Comparison of ENCODE assay signal across 1 cellular context in the genomic region with DNA sequence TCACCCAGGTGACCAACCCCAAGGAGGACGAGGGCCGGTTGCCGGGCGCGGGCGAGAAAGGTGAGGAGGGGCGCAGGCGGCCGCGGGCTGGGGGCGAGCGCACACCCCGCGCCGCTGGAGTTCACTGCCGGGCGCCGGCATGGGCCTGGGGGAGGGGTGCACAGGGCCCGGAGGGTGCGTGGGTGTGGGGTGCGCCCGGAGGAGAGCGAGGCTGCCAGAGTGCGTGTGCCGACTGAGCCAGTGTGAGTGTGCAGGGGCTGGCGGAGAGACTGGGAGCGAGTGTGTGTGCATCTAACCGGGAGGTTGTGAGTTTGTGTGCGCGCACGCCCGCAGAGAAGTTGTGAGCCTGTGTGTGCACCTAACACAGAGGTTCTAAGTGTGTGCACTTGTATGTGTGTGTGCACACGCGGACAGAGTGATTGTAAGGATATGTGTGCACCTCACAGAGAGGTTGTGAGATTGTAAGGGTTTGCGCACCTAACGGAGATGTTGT.
TF ChIP-seq lines count a peak whose summit lies in the region.

No MANE protein-coding gene starts in this region.

TF ChIP-seq in HepG2, 621 proteins besides CTCF, POLR2A, EP300 and RAD21 (continued from another document and continues in another):
- TF ChIP-seq, protein P1, sequence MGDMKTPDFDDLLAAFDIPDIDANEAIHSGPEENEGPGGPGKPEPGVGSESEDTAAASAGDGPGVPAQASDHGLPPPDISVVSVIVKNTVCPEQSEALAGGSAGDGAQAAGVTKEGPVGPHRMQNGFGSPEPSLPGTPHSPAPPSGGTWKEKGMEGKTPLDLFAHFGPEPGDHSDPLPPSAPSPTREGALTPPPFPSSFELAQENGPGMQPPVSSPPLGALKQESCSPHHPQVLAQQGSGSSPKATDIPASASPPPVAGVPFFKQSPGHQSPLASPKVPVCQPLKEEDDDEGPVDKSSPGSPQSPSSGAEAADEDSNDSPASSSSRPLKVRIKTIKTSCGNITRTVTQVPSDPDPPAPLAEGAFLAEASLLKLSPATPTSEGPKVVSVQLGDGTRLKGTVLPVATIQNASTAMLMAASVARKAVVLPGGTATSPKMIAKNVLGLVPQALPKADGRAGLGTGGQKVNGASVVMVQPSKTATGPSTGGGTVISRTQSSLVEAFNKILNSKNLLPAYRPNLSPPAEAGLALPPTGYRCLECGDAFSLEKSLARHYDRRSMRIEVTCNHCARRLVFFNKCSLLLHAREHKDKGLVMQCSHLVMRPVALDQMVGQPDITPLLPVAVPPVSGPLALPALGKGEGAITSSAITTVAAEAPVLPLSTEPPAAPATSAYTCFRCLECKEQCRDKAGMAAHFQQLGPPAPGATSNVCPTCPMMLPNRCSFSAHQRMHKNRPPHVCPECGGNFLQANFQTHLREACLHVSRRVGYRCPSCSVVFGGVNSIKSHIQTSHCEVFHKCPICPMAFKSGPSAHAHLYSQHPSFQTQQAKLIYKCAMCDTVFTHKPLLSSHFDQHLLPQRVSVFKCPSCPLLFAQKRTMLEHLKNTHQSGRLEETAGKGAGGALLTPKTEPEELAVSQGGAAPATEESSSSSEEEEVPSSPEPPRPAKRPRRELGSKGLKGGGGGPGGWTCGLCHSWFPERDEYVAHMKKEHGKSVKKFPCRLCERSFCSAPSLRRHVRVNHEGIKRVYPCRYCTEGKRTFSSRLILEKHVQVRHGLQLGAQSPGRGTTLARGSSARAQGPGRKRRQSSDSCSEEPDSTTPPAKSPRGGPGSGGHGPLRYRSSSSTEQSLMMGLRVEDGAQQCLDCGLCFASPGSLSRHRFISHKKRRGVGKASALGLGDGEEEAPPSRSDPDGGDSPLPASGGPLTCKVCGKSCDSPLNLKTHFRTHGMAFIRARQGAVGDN (CRISPR knock-in tag; IDR thresholded peaks at IDR 0.05), result peak; percentile 64
- TF ChIP-seq SRY (CRISPR knock-in tag; IDR thresholded peaks at IDR 0.05) (peak; percentile 57), SETDB1 (CRISPR knock-in tag; IDR thresholded peaks at IDR 0.05; ENCODE audit: borderline replicate concordance) (no peak), ERF (CRISPR knock-in tag; IDR thresholded peaks at IDR 0.05) (no peak), DMAP1 (CRISPR knock-in tag; IDR thresholded peaks at IDR 0.05) (0 out of 2 replicates have a peak, but pooled peaks have one; percentile 24), ZNF225 (CRISPR knock-in tag; IDR thresholded peaks at IDR 0.05) (no peak), FOXM1 (CRISPR knock-in tag; IDR thresholded peaks at IDR 0.05) (no peak), ZNF776 (CRISPR knock-in tag; IDR thresholded peaks at IDR 0.05) (0 out of 2 replicates have a peak, but pooled peaks have one; percentile 61), KAT7 (CRISPR knock-in tag; IDR thresholded peaks at IDR 0.05; ENCODE audit: borderline replicate concordance) (no peak), SIX4 (CRISPR knock-in tag; IDR thresholded peaks at IDR 0.05) (no peak), PAF1 (CRISPR knock-in tag; IDR thresholded peaks at IDR 0.05) (no peak), TP53 (CRISPR knock-in tag; conservative IDR thresholded peaks at IDR 0.05) (no peak), ZNF598 (CRISPR knock-in tag; IDR thresholded peaks at IDR 0.05; ENCODE audit: borderline replicate concordance) (0 out of 2 replicates have a peak, but pooled peaks have one; percentile 40), ZBTB8A (CRISPR knock-in tag; IDR thresholded peaks at IDR 0.05; ENCODE audit: borderline replicate concordance, low read depth) (no peak), FOXA1 (IDR thresholded peaks at IDR 0.05) (no peak), FOXA1 (CRISPR knock-in tag; IDR thresholded peaks at IDR 0.05) (no peak), MAFF (IDR thresholded peaks at IDR 0.05; ENCODE audit: low read depth, low read length) (no peak), AHR (CRISPR knock-in tag; IDR thresholded peaks at IDR 0.05) (peak; percentile 68; the same call in 1 of the 2 replicates), ATF7-NPFF (CRISPR knock-in tag; IDR thresholded peaks at IDR 0.05; ENCODE audit: low read depth) (peak; percentile 30; the same call in 1 of the 2 replicates), ZNF12 (CRISPR knock-in tag; IDR thresholded peaks at IDR 0.05) (no peak), ASH2L (IDR thresholded peaks at IDR 0.05; ENCODE audit: insufficient read length, low read depth, low read length) (no peak), ZNF224 (CRISPR knock-in tag; IDR thresholded peaks at IDR 0.05) (no peak), ATAD3A (CRISPR knock-in tag; IDR thresholded peaks at IDR 0.05) (no peak), CBFB (CRISPR knock-in tag; IDR thresholded peaks at IDR 0.05) (no peak), ZNF207 (IDR thresholded peaks at IDR 0.05; ENCODE audit: borderline replicate concordance) (no peak), ZNF83 (CRISPR knock-in tag; IDR thresholded peaks at IDR 0.05; ENCODE audit: borderline replicate concordance) (no peak), ZNF850 (CRISPR knock-in tag; conservative IDR thresholded peaks at IDR 0.05) (no peak), ZNF879 (CRISPR knock-in tag; IDR thresholded peaks at IDR 0.05) (no peak), HNF4A (CRISPR knock-in tag; IDR thresholded peaks at IDR 0.05) (no peak), ZNF460 (CRISPR knock-in tag; IDR thresholded peaks at IDR 0.05; ENCODE audit: borderline replicate concordance) (no peak), ZNF296 (CRISPR knock-in tag; conservative IDR thresholded peaks at IDR 0.05) (no peak)
- TF ChIP-seq, protein P2, sequence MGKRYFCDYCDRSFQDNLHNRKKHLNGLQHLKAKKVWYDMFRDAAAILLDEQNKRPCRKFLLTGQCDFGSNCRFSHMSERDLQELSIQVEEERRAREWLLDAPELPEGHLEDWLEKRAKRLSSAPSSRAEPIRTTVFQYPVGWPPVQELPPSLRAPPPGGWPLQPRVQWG (CRISPR knock-in tag; IDR thresholded peaks at IDR 0.05; ENCODE audit: borderline replicate concordance, low read depth), result no peak
- TF ChIP-seq, protein P3, sequence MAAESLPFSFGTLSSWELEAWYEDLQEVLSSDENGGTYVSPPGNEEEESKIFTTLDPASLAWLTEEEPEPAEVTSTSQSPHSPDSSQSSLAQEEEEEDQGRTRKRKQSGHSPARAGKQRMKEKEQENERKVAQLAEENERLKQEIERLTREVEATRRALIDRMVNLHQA (CRISPR knock-in tag; IDR thresholded peaks at IDR 0.05), result no peak
- TF ChIP-seq, protein P4, sequence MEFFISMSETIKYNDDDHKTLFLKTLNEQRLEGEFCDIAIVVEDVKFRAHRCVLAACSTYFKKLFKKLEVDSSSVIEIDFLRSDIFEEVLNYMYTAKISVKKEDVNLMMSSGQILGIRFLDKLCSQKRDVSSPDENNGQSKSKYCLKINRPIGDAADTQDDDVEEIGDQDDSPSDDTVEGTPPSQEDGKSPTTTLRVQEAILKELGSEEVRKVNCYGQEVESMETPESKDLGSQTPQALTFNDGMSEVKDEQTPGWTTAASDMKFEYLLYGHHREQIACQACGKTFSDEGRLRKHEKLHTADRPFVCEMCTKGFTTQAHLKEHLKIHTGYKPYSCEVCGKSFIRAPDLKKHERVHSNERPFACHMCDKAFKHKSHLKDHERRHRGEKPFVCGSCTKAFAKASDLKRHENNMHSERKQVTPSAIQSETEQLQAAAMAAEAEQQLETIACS (CRISPR knock-in tag; IDR thresholded peaks at IDR 0.05), result peak; percentile 23; the same call in 1 of the 2 replicates
- TF ChIP-seq, protein P5, sequence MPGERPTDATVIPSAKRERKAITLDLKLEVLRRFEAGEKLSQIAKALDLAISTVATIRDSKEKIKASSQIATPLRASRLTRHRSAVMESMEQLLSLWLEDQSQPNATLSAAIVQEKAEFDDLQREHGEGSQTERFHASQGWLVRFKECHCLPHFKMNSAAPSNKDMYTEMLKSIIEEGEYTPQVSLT (CRISPR knock-in tag; IDR thresholded peaks at IDR 0.05; ENCODE audit: borderline replicate concordance, low read depth), result no peak
- TF ChIP-seq, protein P6, sequence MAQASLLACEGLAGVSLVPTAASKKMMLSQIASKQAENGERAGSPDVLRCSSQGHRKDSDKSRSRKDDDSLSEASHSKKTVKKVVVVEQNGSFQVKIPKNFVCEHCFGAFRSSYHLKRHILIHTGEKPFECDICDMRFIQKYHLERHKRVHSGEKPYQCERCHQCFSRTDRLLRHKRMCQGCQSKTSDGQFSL (CRISPR knock-in tag; IDR thresholded peaks at IDR 0.05), result 0 out of 2 replicates have a peak, but pooled peaks have one; percentile 38
- TF ChIP-seq, protein P7, sequence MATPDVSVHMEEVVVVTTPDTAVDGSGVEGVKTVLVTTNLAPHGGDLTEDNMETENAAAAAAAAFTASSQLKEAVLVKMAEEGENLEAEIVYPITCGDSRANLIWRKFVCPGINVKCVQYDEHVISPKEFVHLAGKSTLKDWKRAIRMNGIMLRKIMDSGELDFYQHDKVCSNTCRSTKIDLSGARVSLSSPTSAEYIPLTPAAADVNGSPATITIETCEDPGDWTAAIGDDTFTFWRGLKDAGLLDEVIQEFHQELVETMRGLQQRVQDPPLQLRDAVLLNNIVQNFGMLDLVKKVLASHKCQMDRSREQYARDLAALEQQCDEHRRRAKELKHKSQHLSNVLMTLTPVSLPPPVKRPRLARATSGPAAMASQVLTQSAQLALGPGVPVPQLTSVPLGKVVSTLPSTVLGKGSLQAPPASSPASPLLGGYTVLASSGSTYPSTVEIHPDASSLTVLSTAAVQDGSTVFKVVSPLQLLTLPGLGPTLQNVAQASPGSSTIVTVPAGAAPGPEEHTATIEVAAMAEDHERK (CRISPR knock-in tag; IDR thresholded peaks at IDR 0.05; ENCODE audit: low read depth), result no peak
- TF ChIP-seq, protein P8, sequence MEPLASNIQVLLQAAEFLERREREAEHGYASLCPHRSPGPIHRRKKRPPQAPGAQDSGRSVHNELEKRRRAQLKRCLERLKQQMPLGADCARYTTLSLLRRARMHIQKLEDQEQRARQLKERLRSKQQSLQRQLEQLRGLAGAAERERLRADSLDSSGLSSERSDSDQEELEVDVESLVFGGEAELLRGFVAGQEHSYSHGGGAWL (CRISPR knock-in tag; IDR thresholded peaks at IDR 0.05), result no peak
- TF ChIP-seq, protein P9, sequence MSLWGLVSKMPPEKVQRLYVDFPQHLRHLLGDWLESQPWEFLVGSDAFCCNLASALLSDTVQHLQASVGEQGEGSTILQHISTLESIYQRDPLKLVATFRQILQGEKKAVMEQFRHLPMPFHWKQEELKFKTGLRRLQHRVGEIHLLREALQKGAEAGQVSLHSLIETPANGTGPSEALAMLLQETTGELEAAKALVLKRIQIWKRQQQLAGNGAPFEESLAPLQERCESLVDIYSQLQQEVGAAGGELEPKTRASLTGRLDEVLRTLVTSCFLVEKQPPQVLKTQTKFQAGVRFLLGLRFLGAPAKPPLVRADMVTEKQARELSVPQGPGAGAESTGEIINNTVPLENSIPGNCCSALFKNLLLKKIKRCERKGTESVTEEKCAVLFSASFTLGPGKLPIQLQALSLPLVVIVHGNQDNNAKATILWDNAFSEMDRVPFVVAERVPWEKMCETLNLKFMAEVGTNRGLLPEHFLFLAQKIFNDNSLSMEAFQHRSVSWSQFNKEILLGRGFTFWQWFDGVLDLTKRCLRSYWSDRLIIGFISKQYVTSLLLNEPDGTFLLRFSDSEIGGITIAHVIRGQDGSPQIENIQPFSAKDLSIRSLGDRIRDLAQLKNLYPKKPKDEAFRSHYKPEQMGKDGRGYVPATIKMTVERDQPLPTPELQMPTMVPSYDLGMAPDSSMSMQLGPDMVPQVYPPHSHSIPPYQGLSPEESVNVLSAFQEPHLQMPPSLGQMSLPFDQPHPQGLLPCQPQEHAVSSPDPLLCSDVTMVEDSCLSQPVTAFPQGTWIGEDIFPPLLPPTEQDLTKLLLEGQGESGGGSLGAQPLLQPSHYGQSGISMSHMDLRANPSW (CRISPR knock-in tag; IDR thresholded peaks at IDR 0.05; ENCODE audit: borderline replicate concordance), result no peak
- TF ChIP-seq, protein P10, sequence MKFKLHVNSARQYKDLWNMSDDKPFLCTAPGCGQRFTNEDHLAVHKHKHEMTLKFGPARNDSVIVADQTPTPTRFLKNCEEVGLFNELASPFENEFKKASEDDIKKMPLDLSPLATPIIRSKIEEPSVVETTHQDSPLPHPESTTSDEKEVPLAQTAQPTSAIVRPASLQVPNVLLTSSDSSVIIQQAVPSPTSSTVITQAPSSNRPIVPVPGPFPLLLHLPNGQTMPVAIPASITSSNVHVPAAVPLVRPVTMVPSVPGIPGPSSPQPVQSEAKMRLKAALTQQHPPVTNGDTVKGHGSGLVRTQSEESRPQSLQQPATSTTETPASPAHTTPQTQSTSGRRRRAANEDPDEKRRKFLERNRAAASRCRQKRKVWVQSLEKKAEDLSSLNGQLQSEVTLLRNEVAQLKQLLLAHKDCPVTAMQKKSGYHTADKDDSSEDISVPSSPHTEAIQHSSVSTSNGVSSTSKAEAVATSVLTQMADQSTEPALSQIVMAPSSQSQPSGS (CRISPR knock-in tag; IDR thresholded peaks at IDR 0.05), result no peak
- TF ChIP-seq, protein P11, sequence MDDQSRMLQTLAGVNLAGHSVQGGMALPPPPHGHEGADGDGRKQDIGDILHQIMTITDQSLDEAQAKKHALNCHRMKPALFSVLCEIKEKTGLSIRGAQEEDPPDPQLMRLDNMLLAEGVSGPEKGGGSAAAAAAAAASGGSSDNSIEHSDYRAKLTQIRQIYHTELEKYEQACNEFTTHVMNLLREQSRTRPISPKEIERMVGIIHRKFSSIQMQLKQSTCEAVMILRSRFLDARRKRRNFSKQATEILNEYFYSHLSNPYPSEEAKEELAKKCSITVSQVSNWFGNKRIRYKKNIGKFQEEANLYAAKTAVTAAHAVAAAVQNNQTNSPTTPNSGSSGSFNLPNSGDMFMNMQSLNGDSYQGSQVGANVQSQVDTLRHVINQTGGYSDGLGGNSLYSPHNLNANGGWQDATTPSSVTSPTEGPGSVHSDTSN (CRISPR knock-in tag; IDR thresholded peaks at IDR 0.05; ENCODE audit: borderline replicate concordance), result no peak
- TF ChIP-seq, protein P12, sequence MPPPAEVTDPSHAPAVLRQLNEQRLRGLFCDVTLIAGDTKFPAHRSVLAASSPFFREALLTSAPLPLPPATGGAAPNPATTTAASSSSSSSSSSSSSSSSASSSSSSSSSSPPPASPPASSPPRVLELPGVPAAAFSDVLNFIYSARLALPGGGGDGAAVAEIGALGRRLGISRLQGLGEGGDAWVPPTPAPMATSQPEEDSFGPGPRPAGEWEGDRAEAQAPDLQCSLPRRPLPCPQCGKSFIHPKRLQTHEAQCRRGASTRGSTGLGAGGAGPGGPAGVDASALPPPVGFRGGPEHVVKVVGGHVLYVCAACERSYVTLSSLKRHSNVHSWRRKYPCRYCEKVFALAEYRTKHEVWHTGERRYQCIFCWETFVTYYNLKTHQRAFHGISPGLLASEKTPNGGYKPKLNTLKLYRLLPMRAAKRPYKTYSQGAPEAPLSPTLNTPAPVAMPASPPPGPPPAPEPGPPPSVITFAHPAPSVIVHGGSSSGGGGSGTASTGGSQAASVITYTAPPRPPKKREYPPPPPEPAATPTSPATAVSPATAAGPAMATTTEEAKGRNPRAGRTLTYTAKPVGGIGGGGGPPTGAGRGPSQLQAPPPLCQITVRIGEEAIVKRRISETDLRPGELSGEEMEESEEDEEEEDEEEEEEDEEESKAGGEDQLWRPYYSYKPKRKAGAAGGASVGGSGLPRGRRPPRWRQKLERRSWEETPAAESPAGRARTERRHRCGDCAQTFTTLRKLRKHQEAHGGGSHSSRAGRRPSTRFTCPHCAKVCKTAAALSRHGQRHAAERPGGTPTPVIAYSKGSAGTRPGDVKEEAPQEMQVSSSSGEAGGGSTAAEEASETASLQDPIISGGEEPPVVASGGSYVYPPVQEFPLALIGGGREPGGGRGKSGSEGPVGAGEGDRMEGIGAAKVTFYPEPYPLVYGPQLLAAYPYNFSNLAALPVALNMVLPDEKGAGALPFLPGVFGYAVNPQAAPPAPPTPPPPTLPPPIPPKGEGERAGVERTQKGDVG (CRISPR knock-in tag; IDR thresholded peaks at IDR 0.05; ENCODE audit: borderline replicate concordance), result no peak
